In genomic region chr22:35645646-35646045, GRCh38 we compare ENCODE assay signal across 1 cellular context.
TF ChIP-seq lines count a peak whose summit lies in the region.

No MANE protein-coding gene starts in this region.

TF ChIP-seq in IMR-90, 13 proteins besides CTCF, POLR2A, EP300 and RAD21 (continued from another document):
- TF ChIP-seq MAZ (IDR thresholded peaks at IDR 0.05; ENCODE audit: borderline replicate concordance, low read depth, low read length) (no peak), BHLHE40 (IDR thresholded peaks at IDR 0.05; ENCODE audit: low read depth, low read length) (no peak)
